In genomic region chr19:16922592-16922934, GRCh38 we compare ENCODE assay signal across 22 cellular contexts. TPM values are rescaled to one million over a fixed set of nuclear protein-coding genes. Genes with fewer than 3 reads are reported as not detected.
DNase-seq lines count a peak whose midpoint lies in the region; FAIRE-seq and TF ChIP-seq lines count a peak whose summit lies in the region.
"Had no signal": no experiment of that assay in that cellular context is flagged by ENCODE, and none has a peak within 500 bp of the region (broad histone marks: within the 10 kb centered on the region; RNA-seq: fewer than 3 reads in every experiment).

No MANE protein-coding gene starts in this region.

- H3K79me1 ChIP-seq in H1 (ENCODE audit: low read depth, low read length): no peaks in the 10 kb centered on the region

- H4K20me1 ChIP-seq in H1 (replicated peaks in 1 of 2; ENCODE audit: control insufficient read depth in 1 of 2, insufficient read depth in 2 of 2, low read length in 2 of 2): no peaks in the 10 kb centered on the region
- no peaks in the 10 kb centered on the region for H4K20me1 ChIP-seq in neural progenitor cell (ENCODE audit: low read depth)

- TF ChIP-seq EP300 in H1 (IDR thresholded peaks at IDR 0.05; ENCODE audit: borderline replicate concordance in 1 of 2, low read depth in 2 of 2, low read length in 2 of 2): no peak
- no peak for TF ChIP-seq EP300 in sigmoid colon (IDR thresholded peaks at IDR 0.05)

- H3K4me1 ChIP-seq in HEK293 (ENCODE audit: control insufficient read depth, insufficient read depth, low read length) (no peaks in the 10 kb centered on the region), H1 (replicated peaks in 1 of 4; ENCODE audit: control insufficient read depth in 3 of 4, insufficient read depth in 4 of 4, low read length in 3 of 4) (no peaks in the 10 kb centered on the region), neural progenitor cell (no peaks in the 10 kb centered on the region), sigmoid colon (no peaks in the 10 kb centered on the region)

- H3K9ac ChIP-seq in H1 (replicated peaks in 1 of 4; ENCODE audit: extremely low read depth in 1 of 4, low read depth in 3 of 4, low read length in 3 of 4) (no peak overlapping the region), neural progenitor cell (no peak overlapping the region)
- H3K9ac ChIP-seq: KMS-11 had no signal

- H2BK20ac ChIP-seq in H1 (ENCODE audit: low read length): no peak overlapping the region

- H3K27ac Mint-ChIP-seq in CD14-positive monocyte: peak overlapping the region in 1 of 7 donors; percentile 43
- H3K27ac Mint-ChIP-seq in neural progenitor cell: peak overlapping the region; percentile 15
- H3K27ac Mint-ChIP-seq: B cell had no signal

- H2AK5ac ChIP-seq in H1 (ENCODE audit: low read depth, low read length): no peak overlapping the region

- no peaks in the 10 kb centered on the region for H3K23me2 ChIP-seq in H1 (ENCODE audit: low read depth, low read length)

- H3K4me3 Mint-ChIP-seq in CD14-positive monocyte (no peak overlapping the region), neural progenitor cell (no peak overlapping the region)
- H3K4me3 Mint-ChIP-seq: B cell, IgD-negative memory B cell had no signal

- no peaks in the 10 kb centered on the region for H3K27me3 ChIP-seq in H1 (replicated peaks in 1 of 4; ENCODE audit: control insufficient read depth in 3 of 4, extremely low read depth in 1 of 4, insufficient read depth in 3 of 4, low read length in 3 of 4)
- H3K27me3 ChIP-seq in neural progenitor cell: no peaks in the 10 kb centered on the region
- H3K27me3 ChIP-seq in sigmoid colon: no peaks in the 10 kb centered on the region

- TF ChIP-seq CTCF in CD14-positive monocyte (IDR thresholded peaks at IDR 0.05): no peak
- TF ChIP-seq CTCF in HEK293 (tag by site-specific recombination; IDR thresholded peaks at IDR 0.05): no peak
- no peak for TF ChIP-seq CTCF in H1 (IDR thresholded peaks at IDR 0.05; ENCODE audit: control extremely low read depth in 1 of 3, insufficient read depth in 1 of 3, low read depth in 1 of 3, low read length in 3 of 3)
- no peak for TF ChIP-seq CTCF in neural progenitor cell (IDR thresholded peaks at IDR 0.05)
- TF ChIP-seq CTCF in sigmoid colon (IDR thresholded peaks at IDR 0.05): no peak

- no peak overlapping the region for H2BK120ac ChIP-seq in H1 (replicated peaks; ENCODE audit: low read depth, low read length)

- H3K36me3 ChIP-seq in HEK293 (ENCODE audit: control insufficient read depth in 2 of 2, insufficient read depth in 1 of 2, low read length in 2 of 2) (no peaks in the 10 kb centered on the region), H1 (ENCODE audit: control insufficient read depth in 2 of 4, insufficient read depth in 4 of 4, low read length in 3 of 4) (no peaks in the 10 kb centered on the region), neural progenitor cell (no peaks in the 10 kb centered on the region), sigmoid colon (no peaks in the 10 kb centered on the region)

- FAIRE-seq in H1 (lab: Jason Lieb, UNC): no peak
- FAIRE-seq: D721Med, G401.6, GM12892, H54 had no signal

- CTCF ChIA-PET in HEK293 (lab: Yijun Ruan, JAX) (no interaction called here), H1 (lab: Charles Lee; ENCODE audit: partially characterized antibody) (no interaction called here)

- H3K4me2 ChIP-seq in H1 (ENCODE audit: insufficient read depth in 1 of 2, low read depth in 2 of 2, low read length in 2 of 2) (no peak overlapping the region), neural progenitor cell (no peak overlapping the region)
- H3K4me2 ChIP-seq: KMS-11 had no signal

- H3K56ac ChIP-seq in H1 (replicated peaks; ENCODE audit: insufficient read length, low read depth, low read length): no peak overlapping the region

- DNase-seq in CD14-positive monocyte (ENCODE audit: low spot score): peak; percentile 3
- DNase-seq in H1 (ENCODE audit: low read depth in 1 of 2, low spot score in 2 of 2): no peak
- no peak for DNase-seq in neural progenitor cell (ENCODE audit: low spot score)
- no peak for DNase-seq in activated CD8-positive, alpha-beta memory T cell treated with anti-CD3 and anti-CD28 coated beads, Interleukin-2, amount 50 U/mL, for 4 hours
- no peak for DNase-seq in sigmoid colon
- no peak for DNase-seq in NK-92 (lab: John Stamatoyannopoulos, UW; ENCODE audit: unreplicated experiment)
- DNase-seq: ACHN; C1 segment of cervical spinal cord; CD4-positive, alpha-beta memory T cell; DMS153; DMS79 treated with DMSO at 0.1 percent for 48 hours; EL had no signal

- H3K27me3 Mint-ChIP-seq in CD14-positive monocyte (ENCODE audit: low read depth in 3 of 3) (peaks cover 9 to 14% (median 9%) of the 10 kb centered on the region in 3 donors), neural progenitor cell (ENCODE audit: insufficient read depth, low read depth) (peaks cover 4% of the 10 kb centered on the region)

- POLR2A ChIA-PET in HEK293 (lab: Yijun Ruan, JAX) (no interaction called here), H1 (lab: Charles Lee; ENCODE audit: partially characterized antibody) (no interaction called here)

- H3K4me3 ChIP-seq in HEK293 (ENCODE audit: low read depth, low read length) (no peak overlapping the region), H1 (ENCODE audit: extremely low read depth in 1 of 4, insufficient read depth in 2 of 4, low read depth in 3 of 4, low read length in 4 of 4) (no peak overlapping the region), neural progenitor cell (no peak overlapping the region), sigmoid colon (no peak overlapping the region)

- H3K4me1 Mint-ChIP-seq in CD14-positive monocyte (no peaks in the 10 kb centered on the region), neural progenitor cell (no peaks in the 10 kb centered on the region)
- H3K4me1 Mint-ChIP-seq: B cell, IgD-negative memory B cell had no signal

- intact Hi-C loops in CD14-positive monocyte (cut with micrococcal nuclease) (no loop called here), sigmoid colon (cut with DNase I) (no loop called here)

- no peak for TF ChIP-seq POLR2A in H1 (IDR thresholded peaks at IDR 0.05; ENCODE audit: control extremely low read depth in 1 of 2, low read depth in 2 of 2, low read length in 2 of 2)
- TF ChIP-seq POLR2A in sigmoid colon (IDR thresholded peaks at IDR 0.05): no peak

- H2BK12ac ChIP-seq in H1 (ENCODE audit: low read depth, low read length): no peak overlapping the region

- H3K9me3 ChIP-seq in HEK293 (ENCODE audit: control insufficient read depth, insufficient read depth, low read depth, low read length): no peaks in the 10 kb centered on the region
- peaks cover 0 to 11% of the 10 kb centered on the region in 2 experiments; a peak in 2 of 4 replicates for H3K9me3 ChIP-seq in H1 (ENCODE audit: insufficient read depth in 2 of 2, low read depth in 1 of 2, low read length in 1 of 2)
- H3K9me3 ChIP-seq in neural progenitor cell (ENCODE audit: low read depth): no peaks in the 10 kb centered on the region
- H3K9me3 ChIP-seq in sigmoid colon: peaks cover 0 to 7% (median 0%) of the 10 kb centered on the region in 4 donors

- 0 out of 2 replicates have a peak overlapping the region, but pooled peaks have one; percentile 25 for H4K8ac ChIP-seq in H1 (ENCODE audit: extremely low read depth, insufficient read depth, low read length)

- no peak overlapping the region for H3K4ac ChIP-seq in H1 (replicated peaks; ENCODE audit: insufficient read length, low read depth, low read length)

- no peak overlapping the region for H3K23ac ChIP-seq in H1 (ENCODE audit: insufficient read length)

- H2BK5ac ChIP-seq in H1 (ENCODE audit: low read depth, low read length): no peak overlapping the region

- H3K14ac ChIP-seq in H1 (ENCODE audit: insufficient read length): no peak overlapping the region

- WGBS in H1 (ENCODE audit: extremely low coverage in 1 of 2, insufficient coverage in 1 of 2, insufficient read length in 1 of 2, insufficient replicate concordance in 2 of 2, low coverage in 1 of 2, low lambda C conversion rate in 2 of 2, missing lambda C conversion rate in 1 of 2), 2 experiments: 82% methylated on average over 1 of the region's 1 CpG; no CpG with 5 or more reads in 1 of the 2 experiments
- 31 to 69% methylated on average over 1 of the region's 1 CpG for WGBS in sigmoid colon, 2 donors

- H2BK15ac ChIP-seq in H1 (ENCODE audit: low read length): no peak overlapping the region

- peaks cover 23 to 39% (median 34%) of the 10 kb centered on the region in 7 donors for H3K9me3 Mint-ChIP-seq in CD14-positive monocyte
- peaks cover 12% of the 10 kb centered on the region for H3K9me3 Mint-ChIP-seq in neural progenitor cell

- no peak for TF ChIP-seq RAD21 in H1 (IDR thresholded peaks at IDR 0.05 in 1 of 2, conservative IDR thresholded peaks at IDR 0.05 in 1 of 2; ENCODE audit: low read depth in 2 of 2, low read length in 2 of 2)

- H3K36me3 Mint-ChIP-seq in CD14-positive monocyte (no peaks in the 10 kb centered on the region), neural progenitor cell (no peaks in the 10 kb centered on the region)

- H4K5ac ChIP-seq in H1 (ENCODE audit: insufficient read length, low read depth, low read length): no peak overlapping the region

- no peak overlapping the region for H4K91ac ChIP-seq in H1 (replicated peaks; ENCODE audit: insufficient read length, low read length)

- no peaks in the 10 kb centered on the region for H3F3A ChIP-seq in neural progenitor cell (ENCODE audit: low read depth)

- no peaks in the 10 kb centered on the region for H3K79me2 ChIP-seq in H1 (ENCODE audit: control insufficient read depth in 1 of 2, insufficient read depth in 2 of 2, low read length in 2 of 2)
- H3K79me2 ChIP-seq in neural progenitor cell (ENCODE audit: low read depth): no peaks in the 10 kb centered on the region

- no peak overlapping the region for H3K18ac ChIP-seq in H1 (ENCODE audit: extremely low read depth, low read length)

- H3K27ac ChIP-seq in HEK293 (ENCODE audit: extremely low read depth, low read depth, low read length): no peak overlapping the region
- H3K27ac ChIP-seq in H1 (ENCODE audit: low read depth, low read length): no peak overlapping the region
- H3K27ac ChIP-seq in neural progenitor cell: no peak overlapping the region
- H3K27ac ChIP-seq in sigmoid colon: no peak overlapping the region
- H3K27ac ChIP-seq: KMS-11 had no signal

- H2AFZ ChIP-seq in H1 (ENCODE audit: low read length) (no peak overlapping the region), neural progenitor cell (replicated peaks) (no peak overlapping the region)

RNA-seq across cellular contexts. Expression of gene F2RL3, which starts 33.8 kb away (rescaled TPM):
- polyA plus RNA-seq in CD14-positive monocyte (not detected), H1 (2011; rRNA removed) (not detected in 2 replicates), sigmoid colon (1 to 10 TPM in 2 of 3 donors, under 1 TPM in 1; 0.69 to 3.5 (median 2.4) TPM)
- total RNA-seq in H1 (2021; fragmentation: NEBNext Ultra II Directional; extraction: Animal tissue kit (Norgen Biotek cat#: 25700)): not detected in 2 replicates
- not detected for polyA plus RNA-seq in H1 (2011; cell fraction: cytosol; rRNA removed)
- polyA plus RNA-seq in H1 (2011; cell fraction: nucleus; rRNA removed): not detected
- not detected in 4 replicates for polyA plus RNA-seq in H1 (2012, experiment 1 of 2)
- polyA plus RNA-seq in H1 (2012, experiment 2 of 2): not detected
- not detected for polyA plus RNA-seq in H1 (2013, experiment 1 of 2)
- not detected for polyA plus RNA-seq in H1 (2013, experiment 2 of 2)
- not detected in 2 replicates for polyA minus RNA-seq in H1 (2011; rRNA and poly(A)+ RNA removed)
- not detected for polyA minus RNA-seq in H1 (2011; cell fraction: cytosol; rRNA and poly(A)+ RNA removed)
- not detected for polyA minus RNA-seq in H1 (2011; cell fraction: nucleus; rRNA and poly(A)+ RNA removed)
- total RNA-seq in neural progenitor cell (ENCODE audit: low replicate concordance) (0.03 TPM in 1 of 2 replicates, not detected in the other), sigmoid colon (1 to 10 TPM; 1.8 to 3.9 (median 1.9) TPM)
- total RNA-seq: A172; CD4-positive, alpha-beta memory T cell; HT1080 had no signal
- polyA plus RNA-seq: CD4-positive, alpha-beta memory T cell had no signal
